ENCODE assay signal across 15 cellular contexts in genomic region chr1:33392639-33393038, GRCh38. TPM values are rescaled to one million over a fixed set of nuclear protein-coding genes. Genes with fewer than 3 reads are reported as not detected.
DNase-seq lines count a peak whose midpoint lies in the region; ATAC-seq and TF ChIP-seq lines count a peak whose summit lies in the region.
"Had no signal": no experiment of that assay in that cellular context is flagged by ENCODE, and none has a peak within 500 bp of the region (broad histone marks: within the 10 kb centered on the region; RNA-seq: fewer than 3 reads in every experiment).

No MANE protein-coding gene starts in this region.

- RAD21 ChIA-PET in HCT116 (lab: Charles Lee; ENCODE audit: low non-redundant PET in 1 of 2, low total read pairs in 2 of 2, uncharacterized antibody in 2 of 2, unreplicated experiment in 2 of 2): no interaction called here

- intact Hi-C loops in HCT116 (cut with micrococcal nuclease): no loop called here
- intact Hi-C loops in aorta (cut with DNase I): no loop called here

- peaks cover 87% of the 10 kb centered on the region for H3K79me2 ChIP-seq in HCT116 (ENCODE audit: insufficient read depth, low read length)

- no peak for TF ChIP-seq POLR2A in HCT116 (IDR thresholded peaks at IDR 0.05; ENCODE audit: borderline replicate concordance, extremely low read depth, insufficient read depth, insufficient read length)

- CTCF ChIA-PET in HCT116 (lab: Charles Lee): no interaction called here

- peaks cover 11% of the 10 kb centered on the region; the same call in 1 of the 2 replicates for H4K20me1 ChIP-seq in HCT116 (ENCODE audit: insufficient read depth)

- POLR2A ChIA-PET in HCT116 (lab: Charles Lee): interaction anchor here (1.1 kb wide), 1 partner anchor 44 kb away, joined by 5 read pairs; no protein-coding TSS in a partner anchor

- ATAC-seq in HCT116: 0 out of 2 replicates have a peak, but pooled peaks have one; percentile 20
- no peak for ATAC-seq in aorta (ENCODE audit: low FRiP score)

- no peaks in the 10 kb centered on the region for H3K9me2 ChIP-seq in HCT116 (ENCODE audit: insufficient read depth)

- TF ChIP-seq RAD21 in HCT116 (IDR thresholded peaks at IDR 0.05; ENCODE audit: low read depth): no peak

- no peaks in the 10 kb centered on the region for H3K9me3 ChIP-seq in HCT116 (ENCODE audit: control insufficient read depth in 1 of 2, insufficient read depth in 1 of 2, low read depth in 1 of 2, low read length in 2 of 2)
- H3K9me3 ChIP-seq in aorta (ENCODE audit: control insufficient read depth, low read length): no peaks in the 10 kb centered on the region
- H3K9me3 ChIP-seq: MG63, Peyer's patch had no signal

- DNase-seq in AG08395 (ENCODE audit: low spot score) (peak; percentile 35), HCT116 (ENCODE audit: low read depth, low spot score) (no peak), SK-N-DZ (ENCODE audit: low spot score) (peak; percentile 74), iPS-NIHi11 (ENCODE audit: low spot score) (peak; percentile 42), aorta (no peak), KG1 (lab: John Stamatoyannopoulos, UW) (no peak), GM03348 (ENCODE audit: low spot score) (no peak)
- no peak for DNase-seq in effector CD4-positive, alpha-beta T cell
- DNase-seq: activated naive CD4-positive, alpha-beta T cell; brain microvascular endothelial cell; effector CD8-positive, alpha-beta T cell; islet precursor cell; MG63; Peyer's patch; stimulated activated CD4-positive, alpha-beta T cell treated with anti-CD3 and anti-CD28 coated beads, Interleukin-15, amount 100 ng/mL, for 24 hours had no signal

- H3K36me3 ChIP-seq in HCT116 (ENCODE audit: control insufficient read depth in 1 of 2, insufficient read depth in 2 of 2, low read length in 2 of 2) (peaks cover 7 to 13% of the 10 kb centered on the region in 2 experiments; a peak in 2 of 4 replicates), aorta (ENCODE audit: control insufficient read depth in 1 of 2, insufficient read depth in 2 of 2, low read length in 1 of 2) (no peaks in the 10 kb centered on the region)
- H3K36me3 ChIP-seq: brain microvascular endothelial cell, MG63, Peyer's patch had no signal

- TF ChIP-seq CTCF in HCT116 (IDR thresholded peaks at IDR 0.05 in 2 of 3, conservative IDR thresholded peaks at IDR 0.05 in 1 of 3; ENCODE audit: borderline replicate concordance in 1 of 3, insufficient read depth in 1 of 3, low read depth in 2 of 3, low read length in 2 of 3): no peak

- H3K4me1 ChIP-seq in HCT116 (ENCODE audit: control insufficient read depth in 1 of 2, insufficient read depth in 2 of 2, low read length in 2 of 2) (peaks cover 0 to 15% of the 10 kb centered on the region in 2 experiments; a peak in 2 of 4 replicates), aorta (ENCODE audit: control insufficient read depth in 1 of 2, insufficient read depth in 2 of 2, low read length in 2 of 2) (peaks cover 0 to 2% of the 10 kb centered on the region in 2 donors)

- H3K27ac ChIP-seq in HCT116 (ENCODE audit: low read depth, low read length) (no peak overlapping the region), aorta (ENCODE audit: low read depth in 1 of 2, low read length in 2 of 2) (no peak overlapping the region)
- H3K27ac ChIP-seq: brain microvascular endothelial cell, Peyer's patch had no signal

- no peak overlapping the region for H3K9ac ChIP-seq in HCT116 (ENCODE audit: low read length)

- H3K4me3 ChIP-seq in HCT116 (replicated peaks in 1 of 2; ENCODE audit: low read depth in 1 of 2, low read length in 2 of 2): no peak overlapping the region
- H3K4me3 ChIP-seq in aorta (ENCODE audit: low read length in 2 of 2): no peak overlapping the region
- H3K4me3 ChIP-seq: MG63, Peyer's patch had no signal

- no TSS peak for BruUV-seq in HCT116 (replicated peaks; lab: Mats Ljungman, UMichigan)

- 65 to 66% methylated on average over 3 of the region's 3 CpGs for WGBS in aorta, 2 donors

- no peak overlapping the region for H3K4me2 ChIP-seq in HCT116 (ENCODE audit: low read length)

- H3K27me3 ChIP-seq in HCT116 (ENCODE audit: insufficient read depth, low read length): no peaks in the 10 kb centered on the region
- H3K27me3 ChIP-seq in aorta (ENCODE audit: control insufficient read depth in 1 of 2, insufficient read depth in 2 of 2, low read length in 1 of 2): no peaks in the 10 kb centered on the region
- H3K27me3 ChIP-seq: brain microvascular endothelial cell, MG63, Peyer's patch had no signal

- no peak overlapping the region for H2AFZ ChIP-seq in HCT116 (ENCODE audit: low read depth, low read length, poor library complexity, severe bottlenecking)

TF ChIP-seq in HCT116, 20 proteins besides CTCF, POLR2A, EP300 and RAD21:
- TF ChIP-seq EZH2phosphoT487 (IDR thresholded peaks at IDR 0.05; ENCODE audit: borderline replicate concordance): no peak
TF ChIP-seq in HCT116: peak in this region for 0.

RNA-seq across cellular contexts. Expression of gene PHC2, which starts 38.3 kb away (rescaled TPM):
- total RNA-seq in HCT116 (2021; ENCODE audit: unreplicated experiment) (176 TPM), aorta (100 to 1,000 TPM in 1 of 2 donors, 10 to 100 TPM in 1; 96.6 to 156 TPM)
- 129 and 157 TPM in 2 replicates for polyA plus RNA-seq in HCT116 (2012)
- 97.6 and 136 TPM in 2 replicates for polyA plus RNA-seq in SK-N-DZ (2014; cell fraction: cytosol; rRNA removed)
- 53.3 and 63.6 TPM in 2 replicates for polyA plus RNA-seq in SK-N-DZ (2014; cell fraction: nucleus; rRNA removed)
- polyA plus RNA-seq in aorta: 100 to 1,000 TPM in 1 of 2 donors, 10 to 100 TPM in 1; 82.4 to 118 TPM

Comparison
In these comparisons a context has a peak if more than half of its experiments do, and no peak if none do; other contexts are left out.
1. DNase-seq: peak in AG08395 (single experiment), SK-N-DZ (single experiment) and iPS-NIHi11 (single experiment); none in HCT116 (single experiment), aorta (0 of 2), effector CD4-positive, alpha-beta T cell (single experiment), KG1 (single experiment) and GM03348 (single experiment).